In genomic region chr9:757246-757881, GRCh38 we compare ENCODE assay signal across 9 cellular contexts.
DNase-seq lines count a peak whose midpoint lies in the region; ATAC-seq and TF ChIP-seq lines count a peak whose summit lies in the region.
"Had no signal": no experiment of that assay in that cellular context is flagged by ENCODE, and none has a peak within 500 bp of the region (broad histone marks: within the 10 kb centered on the region; RNA-seq: fewer than 3 reads in every experiment).

No MANE protein-coding gene starts in this region.

- H3K9me3 Mint-ChIP-seq in brain, result no peaks in the 10 kb centered on the region
- H3K9me3 Mint-ChIP-seq in effector memory CD8-positive, alpha-beta T cell, result no peaks in the 10 kb centered on the region

- no peaks in the 10 kb centered on the region for H3K36me3 ChIP-seq in uterus

- no peaks in the 10 kb centered on the region for H3K9me3 ChIP-seq in uterus

- no peaks in the 10 kb centered on the region for H3K27me3 ChIP-seq in uterus

- TF ChIP-seq POLR2A in uterus (IDR thresholded peaks at IDR 0.05), result no peak

- intact Hi-C loops in uterus (cut with DNase I; ENCODE audit: low total_unique reads), result no loop called here

- no peaks in the 10 kb centered on the region for H3K36me3 Mint-ChIP-seq in brain
- no peaks in the 10 kb centered on the region for H3K36me3 Mint-ChIP-seq in effector memory CD8-positive, alpha-beta T cell (ENCODE audit: insufficient read depth)

- ATAC-seq in effector memory CD8-positive, alpha-beta T cell (replicated peaks), result no peak

- H3K4me3 Mint-ChIP-seq in brain, result no peak overlapping the region
- H3K4me3 Mint-ChIP-seq in effector memory CD8-positive, alpha-beta T cell, result no peak overlapping the region

- TF ChIP-seq CTCF in brain (conservative IDR thresholded peaks at IDR 0.05) (peak; percentile 61 to 65), uterus (IDR thresholded peaks at IDR 0.05) (peak; percentile 41 to 63 (median 56))

- H3K27ac Mint-ChIP-seq in brain, result no peak overlapping the region
- no peak overlapping the region for H3K27ac Mint-ChIP-seq in effector memory CD8-positive, alpha-beta T cell

- H3K27ac ChIP-seq in uterus, result no peak overlapping the region
- H3K27ac ChIP-seq: skin epidermis had no signal

- H3K27me3 Mint-ChIP-seq in brain, result peaks cover 6% of the 10 kb centered on the region
- H3K27me3 Mint-ChIP-seq in effector memory CD8-positive, alpha-beta T cell, result peaks cover 4 to 26% of the 10 kb centered on the region in 2 donors

- H3K4me3 ChIP-seq in uterus, result no peak overlapping the region
- H3K4me3 ChIP-seq: skin epidermis had no signal

- no peaks in the 10 kb centered on the region for H3K4me1 ChIP-seq in uterus

- DNase-seq in NCI-H524 (lab: John Stamatoyannopoulos, UW) (peak; percentile 48 to 67), NCI-H524 treated with DMSO at 0.1 percent for 48 hours (lab: John Stamatoyannopoulos, UW) (no peak), NCI-H1105 treated with DMSO at 0.1 percent for 48 hours (lab: John Stamatoyannopoulos, UW) (peak; percentile 14), kidney tubule cell (ENCODE audit: low spot score) (peak; percentile 55), uterus (peak in 1 of 2 donors; percentile 50)
- DNase-seq in effector memory CD8-positive, alpha-beta T cell, result no peak
- DNase-seq in activated T-cell treated with anti-CD3 and anti-CD28 coated beads, Interleukin-2, amount 50 U/mL, for 1 hour, result no peak

- H3K4me1 Mint-ChIP-seq in brain, result no peaks in the 10 kb centered on the region
- H3K4me1 Mint-ChIP-seq in effector memory CD8-positive, alpha-beta T cell (ENCODE audit: low read depth in 2 of 2), result peaks cover 0 to 3% of the 10 kb centered on the region in 2 donors

Comparison
In these comparisons a context has a peak if more than half of its experiments do, and no peak if none do; other contexts are left out.
1. DNase-seq: peak in NCI-H524 (2 of 2), NCI-H1105 treated with DMSO at 0.1 percent for 48 hours (single experiment) and kidney tubule cell (single experiment); none in NCI-H524 treated with DMSO at 0.1 percent for 48 hours (single experiment), effector memory CD8-positive, alpha-beta T cell (0 of 3) and activated T-cell treated with anti-CD3 and anti-CD28 coated beads, Interleukin-2, amount 50 U/mL, for 1 hour (single experiment).